Comparison of ENCODE assay signal across 2 cellular contexts in the genomic region with DNA sequence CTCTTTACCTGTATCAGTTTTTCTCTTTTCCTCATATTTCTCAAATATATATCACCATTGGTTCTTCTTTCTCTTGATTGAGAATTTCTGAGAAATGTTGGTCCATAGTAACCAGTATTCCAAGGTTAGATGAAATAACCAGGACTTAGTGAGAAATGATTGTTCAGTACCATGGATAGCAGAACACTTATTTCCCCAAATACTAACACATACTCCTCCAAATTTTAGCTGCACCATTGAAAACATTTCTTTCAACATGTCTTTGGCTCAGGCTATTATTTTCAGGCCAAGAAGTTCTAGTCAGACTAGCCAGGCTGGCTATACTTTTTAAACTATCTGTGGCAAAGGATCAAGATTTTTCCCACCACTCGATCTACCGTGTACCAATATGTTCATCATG.
A peak's percentile ranks its signal among the peaks of the same experiment; 100 is the strongest.
TF ChIP-seq lines count a peak whose summit lies in the region.

No MANE protein-coding gene starts in this region.

TF ChIP-seq in HEK293, 187 proteins besides CTCF, POLR2A, EP300 and RAD21:
- TF ChIP-seq ZNF155 (tag by site-specific recombination; IDR thresholded peaks at IDR 0.05) (no peak), ZNF560 (tag by site-specific recombination; IDR thresholded peaks at IDR 0.05; ENCODE audit: borderline replicate concordance) (no peak), REST (tag by site-specific recombination; IDR thresholded peaks at IDR 0.05) (peak; percentile 91)

TF ChIP-seq in GM12878, 131 proteins besides CTCF, POLR2A, EP300 and RAD21:
- no peak for TF ChIP-seq FOXM1 (IDR thresholded peaks at IDR 0.05; ENCODE audit: low read depth, low read length)
- peak; percentile 69 for TF ChIP-seq REST (IDR thresholded peaks at IDR 0.05; ENCODE audit: low read depth, low read length)
